In genomic region chr20:57714409-57715267, GRCh38 we compare ENCODE assay signal across 1 cellular context.
TF ChIP-seq lines count a peak whose summit lies in the region.

No MANE protein-coding gene starts in this region.

TF ChIP-seq in H1, 55 proteins besides CTCF, POLR2A, EP300 and RAD21:
- no peak for TF ChIP-seq RBBP5 (IDR thresholded peaks at IDR 0.05; ENCODE audit: borderline replicate concordance, low read depth, low read length)
- no peak for TF ChIP-seq KDM1A (IDR thresholded peaks at IDR 0.05; ENCODE audit: borderline replicate concordance, low read length)
- no peak for TF ChIP-seq SIN3A (conservative IDR thresholded peaks at IDR 0.05 in 1 of 2, IDR thresholded peaks at IDR 0.05 in 1 of 2; ENCODE audit: low read depth in 1 of 2, low read length in 2 of 2)
- no peak for TF ChIP-seq USF2 (IDR thresholded peaks at IDR 0.05; ENCODE audit: low read length)
- no peak for TF ChIP-seq ASH2L (IDR thresholded peaks at IDR 0.05; ENCODE audit: low read length)
- no peak for TF ChIP-seq EGR1 (IDR thresholded peaks at IDR 0.05; ENCODE audit: borderline replicate concordance, low read depth, low read length)
- TF ChIP-seq GTF2F1 (IDR thresholded peaks at IDR 0.05; ENCODE audit: borderline replicate concordance, low read depth, low read length), result no peak
- no peak for TF ChIP-seq FOSL1 (IDR thresholded peaks at IDR 0.05; ENCODE audit: insufficient read depth, low read depth, low read length)
- no peak for TF ChIP-seq SAP30 (IDR thresholded peaks at IDR 0.05; ENCODE audit: insufficient read depth, insufficient replicate concordance, low read length)
- no peak for TF ChIP-seq SP1 (IDR thresholded peaks at IDR 0.05; ENCODE audit: low read depth, low read length)
- no peak for TF ChIP-seq RNF2 (IDR thresholded peaks at IDR 0.05; ENCODE audit: borderline replicate concordance, low read depth, low read length, missing control alignments, poor library complexity, severe bottlenecking)
- TF ChIP-seq RXRA (IDR thresholded peaks at IDR 0.05; ENCODE audit: insufficient read depth, low read depth, low read length), result no peak
- no peak for TF ChIP-seq SIRT6 (IDR thresholded peaks at IDR 0.05; ENCODE audit: low read length)
- no peak for TF ChIP-seq HDAC2 (IDR thresholded peaks at IDR 0.05; ENCODE audit: borderline replicate concordance in 1 of 2, low read depth in 2 of 2, low read length in 2 of 2)
- TF ChIP-seq, protein P1, sequence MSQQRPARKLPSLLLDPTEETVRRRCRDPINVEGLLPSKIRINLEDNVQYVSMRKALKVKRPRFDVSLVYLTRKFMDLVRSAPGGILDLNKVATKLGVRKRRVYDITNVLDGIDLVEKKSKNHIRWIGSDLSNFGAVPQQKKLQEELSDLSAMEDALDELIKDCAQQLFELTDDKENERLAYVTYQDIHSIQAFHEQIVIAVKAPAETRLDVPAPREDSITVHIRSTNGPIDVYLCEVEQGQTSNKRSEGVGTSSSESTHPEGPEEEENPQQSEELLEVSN (IDR thresholded peaks at IDR 0.05), result no peak
- TF ChIP-seq EZH2 (IDR thresholded peaks at IDR 0.05; ENCODE audit: low read depth, low read length, severe bottlenecking), result no peak
- no peak for TF ChIP-seq NANOG (IDR thresholded peaks at IDR 0.05; ENCODE audit: insufficient read depth, low read depth, low read length, poor library complexity, severe bottlenecking)
- no peak for TF ChIP-seq MAFK (IDR thresholded peaks at IDR 0.05; ENCODE audit: low read depth, low read length)
- no peak for TF ChIP-seq TCF12 (IDR thresholded peaks at IDR 0.05; ENCODE audit: low read depth, low read length)
- no peak for TF ChIP-seq SUZ12 (IDR thresholded peaks at IDR 0.05; ENCODE audit: low read length)
